In the genomic region with DNA sequence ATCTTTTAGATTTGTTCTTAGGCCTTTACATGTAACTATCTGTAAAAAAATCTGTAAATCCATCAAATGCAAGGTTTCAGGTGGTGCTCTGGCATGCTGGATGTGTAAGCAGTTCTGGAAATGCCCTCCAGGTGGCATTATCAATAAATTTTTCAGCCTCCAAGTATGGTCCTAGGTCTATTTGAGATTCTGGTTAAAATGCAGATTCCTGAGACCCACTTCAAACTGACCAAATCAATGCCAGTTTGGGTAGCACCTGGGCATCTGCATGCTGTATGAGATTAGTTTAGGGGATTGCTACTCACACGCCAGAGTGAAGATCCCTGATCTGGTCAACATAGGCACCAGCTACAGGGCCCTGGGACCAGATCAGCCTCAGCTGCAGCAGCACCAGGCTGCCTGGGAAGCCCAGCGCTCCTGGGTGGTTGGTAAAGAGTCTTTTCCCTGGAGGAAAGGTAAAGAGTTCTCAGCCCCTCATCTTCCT, we compare ENCODE assay signal across 8 cellular contexts.
DNase-seq lines count a peak whose midpoint lies in the region; ATAC-seq and TF ChIP-seq lines count a peak whose summit lies in the region.

No MANE protein-coding gene starts in this region.

- no peak overlapping the region for H3K9ac ChIP-seq in OCI-LY1 (ENCODE audit: low read length)

- H3K9me2 ChIP-seq in OCI-LY1 (ENCODE audit: low read depth, low read length), result no peaks in the 10 kb centered on the region

- no peaks in the 10 kb centered on the region for H3K27me3 ChIP-seq in OCI-LY1 (ENCODE audit: insufficient read depth, low read length)

- no peaks in the 10 kb centered on the region for H4K20me1 ChIP-seq in OCI-LY1 (ENCODE audit: insufficient read depth, low read length)

- H3F3A ChIP-seq in OCI-LY1 (ENCODE audit: insufficient read depth, low read length), result no peaks in the 10 kb centered on the region

- TF ChIP-seq CTCF in GM20000 (IDR thresholded peaks at IDR 0.05; ENCODE audit: extremely low read depth, missing control alignments) (peak; percentile 26), OCI-LY1 (IDR thresholded peaks at IDR 0.05; ENCODE audit: low read length) (peak; percentile 61)

- H3K4me3 ChIP-seq in OCI-LY1 (ENCODE audit: low read depth, low read length, poor library complexity, severe bottlenecking), result no peak overlapping the region

- H3K4me1 ChIP-seq in OCI-LY1 (ENCODE audit: insufficient read depth, low read length, severe bottlenecking), result no peaks in the 10 kb centered on the region

- H3K79me2 ChIP-seq in OCI-LY1 (ENCODE audit: insufficient read depth, low read length), result no peaks in the 10 kb centered on the region

- DNase-seq in SKM-1 (lab: John Stamatoyannopoulos, UW; ENCODE audit: unreplicated experiment) (peak; percentile 25), SKM-1 treated with dmso at 0.1 percent for 144 hours (lab: John Stamatoyannopoulos, UW; ENCODE audit: unreplicated experiment) (no peak), GM20000 (ENCODE audit: low spot score) (peak; percentile 25), dermis blood vessel endothelial cell (peak; percentile 72), medulla oblongata (ENCODE audit: extremely low spot score) (peak; percentile 63), amniotic stem cell (lab: John Stamatoyannopoulos, UW) (no peak)

- H3K27ac ChIP-seq in OCI-LY1 (ENCODE audit: low read depth, low read length, poor library complexity, severe bottlenecking), result no peak overlapping the region

- H3K36me3 ChIP-seq in OCI-LY1 (ENCODE audit: insufficient read depth, low read length), result no peaks in the 10 kb centered on the region

- no peaks in the 10 kb centered on the region for H3K9me3 ChIP-seq in OCI-LY1 (ENCODE audit: low read length)

- H2AFZ ChIP-seq in OCI-LY1 (ENCODE audit: low read length), result no peak overlapping the region

- no peak overlapping the region for H3K4me2 ChIP-seq in OCI-LY1 (ENCODE audit: low read length)

- ATAC-seq in HG03469 (IDR thresholded peaks at IDR 0.05; ENCODE audit: unreplicated experiment), result peak; percentile 59

Comparison
In these comparisons a context has a peak if more than half of its experiments do, and no peak if none do; other contexts are left out.
1. DNase-seq: peak in SKM-1 (single experiment), GM20000 (single experiment), dermis blood vessel endothelial cell (single experiment) and medulla oblongata (single experiment); none in SKM-1 treated with dmso at 0.1 percent for 144 hours (single experiment) and amniotic stem cell (single experiment).